In the genomic region with DNA sequence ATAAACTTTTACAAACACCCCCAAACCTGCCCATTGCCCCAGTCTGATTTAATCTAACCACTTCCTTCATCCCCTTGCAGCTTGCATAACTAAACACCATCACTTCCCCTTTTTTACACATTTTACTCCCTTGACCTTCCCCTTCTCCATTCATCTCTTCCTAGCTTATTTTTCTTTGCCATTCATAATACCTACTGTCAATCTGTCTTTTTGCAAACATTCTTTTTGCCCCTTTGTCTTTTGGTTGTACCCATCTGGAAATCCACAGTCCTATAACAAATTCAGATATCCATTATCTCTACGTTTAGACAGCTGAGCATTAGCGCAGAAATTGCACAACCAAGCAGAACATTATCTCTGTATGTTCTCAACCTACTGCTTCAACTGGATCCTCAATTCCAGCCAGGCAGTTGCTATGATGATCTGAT, we compare ENCODE assay signal across 1 cellular context.
TF ChIP-seq lines count a peak whose summit lies in the region.

No MANE protein-coding gene starts in this region.

TF ChIP-seq in K562, 482 proteins besides CTCF, POLR2A, EP300 and RAD21 (continued from another document):
- TF ChIP-seq, protein P1, sequence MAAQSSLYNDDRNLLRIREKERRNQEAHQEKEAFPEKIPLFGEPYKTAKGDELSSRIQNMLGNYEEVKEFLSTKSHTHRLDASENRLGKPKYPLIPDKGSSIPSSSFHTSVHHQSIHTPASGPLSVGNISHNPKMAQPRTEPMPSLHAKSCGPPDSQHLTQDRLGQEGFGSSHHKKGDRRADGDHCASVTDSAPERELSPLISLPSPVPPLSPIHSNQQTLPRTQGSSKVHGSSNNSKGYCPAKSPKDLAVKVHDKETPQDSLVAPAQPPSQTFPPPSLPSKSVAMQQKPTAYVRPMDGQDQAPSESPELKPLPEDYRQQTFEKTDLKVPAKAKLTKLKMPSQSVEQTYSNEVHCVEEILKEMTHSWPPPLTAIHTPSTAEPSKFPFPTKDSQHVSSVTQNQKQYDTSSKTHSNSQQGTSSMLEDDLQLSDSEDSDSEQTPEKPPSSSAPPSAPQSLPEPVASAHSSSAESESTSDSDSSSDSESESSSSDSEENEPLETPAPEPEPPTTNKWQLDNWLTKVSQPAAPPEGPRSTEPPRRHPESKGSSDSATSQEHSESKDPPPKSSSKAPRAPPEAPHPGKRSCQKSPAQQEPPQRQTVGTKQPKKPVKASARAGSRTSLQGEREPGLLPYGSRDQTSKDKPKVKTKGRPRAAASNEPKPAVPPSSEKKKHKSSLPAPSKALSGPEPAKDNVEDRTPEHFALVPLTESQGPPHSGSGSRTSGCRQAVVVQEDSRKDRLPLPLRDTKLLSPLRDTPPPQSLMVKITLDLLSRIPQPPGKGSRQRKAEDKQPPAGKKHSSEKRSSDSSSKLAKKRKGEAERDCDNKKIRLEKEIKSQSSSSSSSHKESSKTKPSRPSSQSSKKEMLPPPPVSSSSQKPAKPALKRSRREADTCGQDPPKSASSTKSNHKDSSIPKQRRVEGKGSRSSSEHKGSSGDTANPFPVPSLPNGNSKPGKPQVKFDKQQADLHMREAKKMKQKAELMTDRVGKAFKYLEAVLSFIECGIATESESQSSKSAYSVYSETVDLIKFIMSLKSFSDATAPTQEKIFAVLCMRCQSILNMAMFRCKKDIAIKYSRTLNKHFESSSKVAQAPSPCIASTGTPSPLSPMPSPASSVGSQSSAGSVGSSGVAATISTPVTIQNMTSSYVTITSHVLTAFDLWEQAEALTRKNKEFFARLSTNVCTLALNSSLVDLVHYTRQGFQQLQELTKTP (IDR thresholded peaks at IDR 0.05; ENCODE audit: low read depth in 1 of 2, partially characterized antibody in 2 of 2): peak; percentile 70 to 74
- peak; percentile 15; the same call in 1 of the 2 replicates for TF ChIP-seq C11orf30 (IDR thresholded peaks at IDR 0.05; ENCODE audit: low read depth)
- peak; percentile 73 for TF ChIP-seq TEAD4 (IDR thresholded peaks at IDR 0.05; ENCODE audit: low read length)
- TF ChIP-seq TEAD4 (CRISPR knock-in tag; IDR thresholded peaks at IDR 0.05; ENCODE audit: borderline replicate concordance): no peak
- peak; percentile 96 for TF ChIP-seq SMARCA4 (IDR thresholded peaks at IDR 0.05)
- TF ChIP-seq, protein P2, sequence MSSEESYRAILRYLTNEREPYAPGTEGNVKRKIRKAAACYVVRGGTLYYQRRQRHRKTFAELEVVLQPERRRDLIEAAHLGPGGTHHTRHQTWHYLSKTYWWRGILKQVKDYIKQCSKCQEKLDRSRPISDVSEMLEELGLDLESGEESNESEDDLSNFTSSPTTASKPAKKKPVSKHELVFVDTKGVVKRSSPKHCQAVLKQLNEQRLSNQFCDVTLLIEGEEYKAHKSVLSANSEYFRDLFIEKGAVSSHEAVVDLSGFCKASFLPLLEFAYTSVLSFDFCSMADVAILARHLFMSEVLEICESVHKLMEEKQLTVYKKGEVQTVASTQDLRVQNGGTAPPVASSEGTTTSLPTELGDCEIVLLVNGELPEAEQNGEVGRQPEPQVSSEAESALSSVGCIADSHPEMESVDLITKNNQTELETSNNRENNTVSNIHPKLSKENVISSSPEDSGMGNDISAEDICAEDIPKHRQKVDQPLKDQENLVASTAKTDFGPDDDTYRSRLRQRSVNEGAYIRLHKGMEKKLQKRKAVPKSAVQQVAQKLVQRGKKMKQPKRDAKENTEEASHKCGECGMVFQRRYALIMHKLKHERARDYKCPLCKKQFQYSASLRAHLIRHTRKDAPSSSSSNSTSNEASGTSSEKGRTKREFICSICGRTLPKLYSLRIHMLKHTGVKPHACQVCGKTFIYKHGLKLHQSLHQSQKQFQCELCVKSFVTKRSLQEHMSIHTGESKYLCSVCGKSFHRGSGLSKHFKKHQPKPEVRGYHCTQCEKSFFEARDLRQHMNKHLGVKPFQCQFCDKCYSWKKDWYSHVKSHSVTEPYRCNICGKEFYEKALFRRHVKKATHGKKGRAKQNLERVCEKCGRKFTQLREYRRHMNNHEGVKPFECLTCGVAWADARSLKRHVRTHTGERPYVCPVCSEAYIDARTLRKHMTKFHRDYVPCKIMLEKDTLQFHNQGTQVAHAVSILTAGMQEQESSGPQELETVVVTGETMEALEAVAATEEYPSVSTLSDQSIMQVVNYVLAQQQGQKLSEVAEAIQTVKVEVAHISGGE (CRISPR knock-in tag; IDR thresholded peaks at IDR 0.05): no peak
- TF ChIP-seq DPF2 (IDR thresholded peaks at IDR 0.05): peak; percentile 94
- TF ChIP-seq, protein P3, sequence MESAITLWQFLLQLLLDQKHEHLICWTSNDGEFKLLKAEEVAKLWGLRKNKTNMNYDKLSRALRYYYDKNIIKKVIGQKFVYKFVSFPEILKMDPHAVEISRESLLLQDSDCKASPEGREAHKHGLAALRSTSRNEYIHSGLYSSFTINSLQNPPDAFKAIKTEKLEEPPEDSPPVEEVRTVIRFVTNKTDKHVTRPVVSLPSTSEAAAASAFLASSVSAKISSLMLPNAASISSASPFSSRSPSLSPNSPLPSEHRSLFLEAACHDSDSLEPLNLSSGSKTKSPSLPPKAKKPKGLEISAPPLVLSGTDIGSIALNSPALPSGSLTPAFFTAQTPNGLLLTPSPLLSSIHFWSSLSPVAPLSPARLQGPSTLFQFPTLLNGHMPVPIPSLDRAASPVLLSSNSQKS (CRISPR knock-in tag; IDR thresholded peaks at IDR 0.05): 0 out of 2 replicates have a peak, but pooled peaks have one; percentile 9
- peak in 1 of 2 experiments; percentile 90; a peak in 2 of 4 replicates for TF ChIP-seq ETV6 (IDR thresholded peaks at IDR 0.05; ENCODE audit: borderline replicate concordance in 1 of 2, low read depth in 2 of 2, low read length in 1 of 2)
- TF ChIP-seq ETV6 (CRISPR knock-in tag; IDR thresholded peaks at IDR 0.05; ENCODE audit: borderline replicate concordance): no peak
- no peak for TF ChIP-seq RFX1 (IDR thresholded peaks at IDR 0.05)
- TF ChIP-seq, protein P4, sequence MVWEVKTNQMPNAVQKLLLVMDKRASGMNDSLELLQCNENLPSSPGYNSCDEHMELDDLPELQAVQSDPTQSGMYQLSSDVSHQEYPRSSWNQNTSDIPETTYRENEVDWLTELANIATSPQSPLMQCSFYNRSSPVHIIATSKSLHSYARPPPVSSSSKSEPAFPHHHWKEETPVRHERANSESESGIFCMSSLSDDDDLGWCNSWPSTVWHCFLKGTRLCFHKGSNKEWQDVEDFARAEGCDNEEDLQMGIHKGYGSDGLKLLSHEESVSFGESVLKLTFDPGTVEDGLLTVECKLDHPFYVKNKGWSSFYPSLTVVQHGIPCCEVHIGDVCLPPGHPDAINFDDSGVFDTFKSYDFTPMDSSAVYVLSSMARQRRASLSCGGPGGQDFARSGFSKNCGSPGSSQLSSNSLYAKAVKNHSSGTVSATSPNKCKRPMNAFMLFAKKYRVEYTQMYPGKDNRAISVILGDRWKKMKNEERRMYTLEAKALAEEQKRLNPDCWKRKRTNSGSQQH (CRISPR knock-in tag; IDR thresholded peaks at IDR 0.05): peak; percentile 67; the same call in 1 of the 2 replicates
- TF ChIP-seq BCOR (IDR thresholded peaks at IDR 0.05): peak; percentile 67
- no peak for TF ChIP-seq RBM22 (IDR thresholded peaks at IDR 0.05; ENCODE audit: low read depth, low read length, poor library complexity, severe bottlenecking)
- no peak for TF ChIP-seq ZNF146 (CRISPR knock-in tag; IDR thresholded peaks at IDR 0.05; ENCODE audit: unreplicated experiment)
- TF ChIP-seq, protein P5, sequence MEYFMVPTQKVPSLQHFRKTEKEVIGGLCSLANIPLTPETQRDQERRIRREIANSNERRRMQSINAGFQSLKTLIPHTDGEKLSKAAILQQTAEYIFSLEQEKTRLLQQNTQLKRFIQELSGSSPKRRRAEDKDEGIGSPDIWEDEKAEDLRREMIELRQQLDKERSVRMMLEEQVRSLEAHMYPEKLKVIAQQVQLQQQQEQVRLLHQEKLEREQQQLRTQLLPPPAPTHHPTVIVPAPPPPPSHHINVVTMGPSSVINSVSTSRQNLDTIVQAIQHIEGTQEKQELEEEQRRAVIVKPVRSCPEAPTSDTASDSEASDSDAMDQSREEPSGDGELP (CRISPR knock-in tag; IDR thresholded peaks at IDR 0.05; ENCODE audit: borderline replicate concordance): peak; percentile 57; the same call in 1 of the 2 replicates
- peak; percentile 74; the same call in 1 of the 2 replicates for TF ChIP-seq LCOR (CRISPR knock-in tag; IDR thresholded peaks at IDR 0.05)
- no peak for TF ChIP-seq MYBL2 (IDR thresholded peaks at IDR 0.05; ENCODE audit: low read depth)
- no peak for TF ChIP-seq MYBL2 (CRISPR knock-in tag; IDR thresholded peaks at IDR 0.05; ENCODE audit: borderline replicate concordance)
- TF ChIP-seq CEBPB (tag; IDR thresholded peaks at IDR 0.05): peak; percentile 99
- no peak for TF ChIP-seq SIRT6 (IDR thresholded peaks at IDR 0.05; ENCODE audit: low read depth, low read length)
- TF ChIP-seq SPI1 (IDR thresholded peaks at IDR 0.05; ENCODE audit: borderline replicate concordance, low read depth, low read length): peak; percentile 100
- peak; percentile 69 for TF ChIP-seq DIDO1 (tag; IDR thresholded peaks at IDR 0.05; ENCODE audit: low read depth)
- no peak for TF ChIP-seq DDX20 (tag; IDR thresholded peaks at IDR 0.05; ENCODE audit: low read depth)
- TF ChIP-seq, protein P6, sequence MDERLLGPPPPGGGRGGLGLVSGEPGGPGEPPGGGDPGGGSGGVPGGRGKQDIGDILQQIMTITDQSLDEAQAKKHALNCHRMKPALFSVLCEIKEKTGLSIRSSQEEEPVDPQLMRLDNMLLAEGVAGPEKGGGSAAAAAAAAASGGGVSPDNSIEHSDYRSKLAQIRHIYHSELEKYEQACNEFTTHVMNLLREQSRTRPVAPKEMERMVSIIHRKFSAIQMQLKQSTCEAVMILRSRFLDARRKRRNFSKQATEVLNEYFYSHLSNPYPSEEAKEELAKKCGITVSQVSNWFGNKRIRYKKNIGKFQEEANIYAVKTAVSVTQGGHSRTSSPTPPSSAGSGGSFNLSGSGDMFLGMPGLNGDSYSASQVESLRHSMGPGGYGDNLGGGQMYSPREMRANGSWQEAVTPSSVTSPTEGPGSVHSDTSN (CRISPR knock-in tag; IDR thresholded peaks at IDR 0.05; ENCODE audit: low read depth): no peak
- TF ChIP-seq, protein P6 (tag; conservative IDR thresholded peaks at IDR 0.05; ENCODE audit: low read depth): peak; percentile 50; the same call in 1 of the 2 replicates
- TF ChIP-seq ZEB2 (IDR thresholded peaks at IDR 0.05): peak; percentile 69; the same call in 1 of the 2 replicates
- TF ChIP-seq, protein P7, sequence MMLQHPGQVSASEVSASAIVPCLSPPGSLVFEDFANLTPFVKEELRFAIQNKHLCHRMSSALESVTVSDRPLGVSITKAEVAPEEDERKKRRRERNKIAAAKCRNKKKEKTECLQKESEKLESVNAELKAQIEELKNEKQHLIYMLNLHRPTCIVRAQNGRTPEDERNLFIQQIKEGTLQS (IDR thresholded peaks at IDR 0.05): peak; percentile 56; the same call in 1 of the 2 replicates
- TF ChIP-seq, protein P7 (CRISPR knock-in tag; conservative IDR thresholded peaks at IDR 0.05): 0 out of 2 replicates have a peak, but pooled peaks have one; percentile 10
- peak; percentile 93 for TF ChIP-seq OTX1 (CRISPR knock-in tag; IDR thresholded peaks at IDR 0.05)
- peak; percentile 75 for TF ChIP-seq ELF2 (CRISPR knock-in tag; IDR thresholded peaks at IDR 0.05)
- TF ChIP-seq HDAC1 (IDR thresholded peaks at IDR 0.05): peak in 1 of 2 experiments; percentile 52; a peak in 1 of 4 replicates
- TF ChIP-seq CBFA2T3 (IDR thresholded peaks at IDR 0.05): peak; percentile 53
- TF ChIP-seq NCOA1 (IDR thresholded peaks at IDR 0.05; ENCODE audit: low read depth): no peak; the same call in 1 of the 2 replicates
- 0 out of 2 replicates have a peak, but pooled peaks have one; percentile 43 for TF ChIP-seq SP1 (CRISPR knock-in tag; IDR thresholded peaks at IDR 0.05)
- 0 out of 2 replicates have a peak, but pooled peaks have one; percentile 8 for TF ChIP-seq TAL1 (IDR thresholded peaks at IDR 0.05)
TF ChIP-seq in K562: peak in this region for 90.
